ENCODE assay signal across 16 cellular contexts in the genomic region with DNA sequence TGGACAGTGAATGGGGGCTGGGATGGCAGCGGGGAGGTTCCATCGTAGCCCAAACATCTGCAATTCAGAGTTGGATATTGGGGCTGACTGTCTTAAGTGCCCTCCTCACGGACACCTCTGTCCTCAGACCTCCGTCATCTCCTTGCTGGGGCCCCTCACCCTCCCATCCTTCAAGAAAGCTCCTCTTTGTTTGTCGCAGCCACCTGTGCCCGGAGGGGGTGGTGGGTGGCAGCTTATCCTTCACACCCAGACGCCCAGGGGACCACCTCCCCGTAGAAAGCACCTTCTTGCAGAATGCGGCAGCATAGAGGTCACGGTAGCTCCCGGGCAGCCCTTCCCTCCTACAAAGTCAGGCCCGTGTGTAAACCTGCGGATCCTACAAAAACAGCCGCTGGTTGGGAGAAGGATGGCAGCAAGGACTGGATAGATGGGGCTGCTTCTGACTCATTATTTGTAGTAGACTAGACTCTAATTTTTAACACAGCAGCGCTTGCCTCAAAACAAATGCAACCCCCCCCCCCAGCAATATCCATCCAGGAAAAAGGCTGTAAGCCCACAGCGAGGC. TPM values are rescaled to one million over a fixed set of nuclear protein-coding genes. Genes with fewer than 3 reads are reported as not detected.
DNase-seq lines count a peak whose midpoint lies in the region; ATAC-seq, FAIRE-seq and TF ChIP-seq lines count a peak whose summit lies in the region.
"Had no signal": no experiment of that assay in that cellular context is flagged by ENCODE, and none has a peak within 500 bp of the region (broad histone marks: within the 10 kb centered on the region; RNA-seq: fewer than 3 reads in every experiment).

No MANE protein-coding gene starts in this region.

- BruUV-seq in HepG2 (replicated peaks; lab: Mats Ljungman, UMichigan): no TSS peak

- H3K36me3 ChIP-seq in HepG2 (replicated peaks in 1 of 2; ENCODE audit: control insufficient read depth in 1 of 2, insufficient read depth in 2 of 2, low read length in 2 of 2) (peaks cover 0 to 3% of the 10 kb centered on the region in 2 experiments; a peak in 1 of 5 replicates), right lobe of liver (no peaks in the 10 kb centered on the region)
- H3K36me3 ChIP-seq: thoracic aorta had no signal

- no peak for FAIRE-seq in HepG2 (lab: Jason Lieb, UNC)
- FAIRE-seq: islet of Langerhans had no signal

- no peak for ATAC-seq in HepG2
- ATAC-seq in right lobe of liver: no peak
- ATAC-seq in natural killer cell: no peak
- ATAC-seq in GM19455 (IDR thresholded peaks at IDR 0.05; ENCODE audit: unreplicated experiment): no peak

- H3K27ac Mint-ChIP-seq in activated T-helper 1 cell treated with anti-CD3 and anti-CD28 coated beads, Interleukin-12 subunit alpha, Interleukin-12 subunit beta, Interleukin-2, Interleukin-4 antibody, amounts not matched to agents 30 ng/mL and 10 ng/mL and 1 ng/mL, durations not matched to agents 14 hours and 24 hours and 36 hours: no peak overlapping the region
- H3K27ac Mint-ChIP-seq in natural killer cell (no peak overlapping the region), type B pancreatic cell (no peak overlapping the region)

- H2AFZ ChIP-seq in HepG2 (ENCODE audit: low read length): no peak overlapping the region

- H3K9me3 ChIP-seq in HepG2 (ENCODE audit: low read length) (peaks cover 15% of the 10 kb centered on the region; the same call in 1 of the 2 replicates), right lobe of liver (no peaks in the 10 kb centered on the region)
- H3K9me3 ChIP-seq: thoracic aorta had no signal

- peak overlapping the region; percentile 20 for H3K4me3 Mint-ChIP-seq in activated T-helper 1 cell treated with anti-CD3 and anti-CD28 coated beads, Interleukin-12 subunit alpha, Interleukin-12 subunit beta, Interleukin-2, Interleukin-4 antibody, amounts not matched to agents 30 ng/mL and 10 ng/mL and 1 ng/mL, durations not matched to agents 14 hours and 24 hours and 36 hours
- H3K4me3 Mint-ChIP-seq in natural killer cell (peak overlapping the region; percentile 77), type B pancreatic cell (peak overlapping the region; percentile 79)

- intact Hi-C loops in HepG2 (cut with micrococcal nuclease; ENCODE audit: unreplicated experiment): no loop called here
- intact Hi-C loops in right lobe of liver (cut with DNase I): no loop called here
- intact Hi-C loops in activated T-helper 1 cell treated with anti-CD3 and anti-CD28 coated beads, Interleukin-12 subunit alpha, Interleukin-12 subunit beta, Interleukin-2, Interleukin-4 antibody, amounts not matched to agents 30 ng/mL and 10 ng/mL and 1 ng/mL, durations not matched to agents 14 hours and 24 hours and 36 hours (cut with micrococcal nuclease): no loop called here
- intact Hi-C loops in natural killer cell (cut with micrococcal nuclease): no loop called here

- H3K4me2 ChIP-seq in HepG2 (ENCODE audit: low read depth, low read length): peak overlapping the region; percentile 66

- in situ Hi-C loops in HepG2 (cut with HindIII; ENCODE audit: extremely low pct_ligation_motif_present, low pct_unique_long_range_greater_than_20kb) (no loop called here), KBM-7 (cut with MboI; ENCODE audit: low pct_unique_long_range_greater_than_20kb, low sequenced_read_pairs) (no loop called here)

- TF ChIP-seq POLR2A in HepG2 (IDR thresholded peaks at IDR 0.05; ENCODE audit: insufficient read depth in 1 of 2, low read depth in 2 of 2, low read length in 2 of 2) (no peak), right lobe of liver (IDR thresholded peaks at IDR 0.05) (no peak)

- H3K27me3 ChIP-seq in HepG2 (ENCODE audit: control insufficient read depth in 1 of 2, insufficient read depth in 2 of 2, low read length in 2 of 2): no peaks in the 10 kb centered on the region; a peak in 1 of 5 replicates
- H3K27me3 ChIP-seq in right lobe of liver: peaks cover 0 to 14% of the 10 kb centered on the region in 2 donors

- H3K9me3 Mint-ChIP-seq in activated T-helper 1 cell treated with anti-CD3 and anti-CD28 coated beads, Interleukin-12 subunit alpha, Interleukin-12 subunit beta, Interleukin-2, Interleukin-4 antibody, amounts not matched to agents 30 ng/mL and 10 ng/mL and 1 ng/mL, durations not matched to agents 14 hours and 24 hours and 36 hours: peaks cover 5% of the 10 kb centered on the region
- H3K9me3 Mint-ChIP-seq in natural killer cell (no peaks in the 10 kb centered on the region), type B pancreatic cell (no peaks in the 10 kb centered on the region)

- 68% methylated on average over 14 of the region's 16 CpGs for WGBS in HepG2 (ENCODE audit: low lambda C conversion rate)
- WGBS in right lobe of liver (ENCODE audit: insufficient coverage, low coverage, low lambda C conversion rate, missing lambda C conversion rate): 49% methylated on average over 11 of the region's 16 CpGs

- CTCF ChIA-PET in HepG2 (lab: Yijun Ruan, JAX; ENCODE audit: low intra/inter-chr PET ratio, low total read pairs): no interaction called here

- H3K36me3 Mint-ChIP-seq in activated T-helper 1 cell treated with anti-CD3 and anti-CD28 coated beads, Interleukin-12 subunit alpha, Interleukin-12 subunit beta, Interleukin-2, Interleukin-4 antibody, amounts not matched to agents 30 ng/mL and 10 ng/mL and 1 ng/mL, durations not matched to agents 14 hours and 24 hours and 36 hours (ENCODE audit: low read depth): no peaks in the 10 kb centered on the region
- no peaks in the 10 kb centered on the region for H3K36me3 Mint-ChIP-seq in natural killer cell
- H3K36me3 Mint-ChIP-seq in type B pancreatic cell: no peaks in the 10 kb centered on the region

- TF ChIP-seq EP300 in HepG2 (IDR thresholded peaks at IDR 0.05; ENCODE audit: low read depth in 2 of 2, low read length in 2 of 2): no peak
- TF ChIP-seq EP300 in HepG2 (CRISPR knock-in tag; IDR thresholded peaks at IDR 0.05; ENCODE audit: borderline replicate concordance): no peak

- TF ChIP-seq RAD21 in HepG2 (CRISPR knock-in tag; IDR thresholded peaks at IDR 0.05): no peak

- peaks cover 11% of the 10 kb centered on the region for H3K27me3 Mint-ChIP-seq in activated T-helper 1 cell treated with anti-CD3 and anti-CD28 coated beads, Interleukin-12 subunit alpha, Interleukin-12 subunit beta, Interleukin-2, Interleukin-4 antibody, amounts not matched to agents 30 ng/mL and 10 ng/mL and 1 ng/mL, durations not matched to agents 14 hours and 24 hours and 36 hours (ENCODE audit: insufficient read depth)
- peaks cover 23 to 26% of the 10 kb centered on the region in 2 donors for H3K27me3 Mint-ChIP-seq in natural killer cell (ENCODE audit: low read depth in 2 of 2)
- peaks cover 50% of the 10 kb centered on the region for H3K27me3 Mint-ChIP-seq in type B pancreatic cell

- no peak for DNase-seq in HepG2 (ENCODE audit: low spot score)
- DNase-seq in right lobe of liver: no peak
- no peak for DNase-seq in activated T-helper 1 cell treated with anti-CD3 and anti-CD28 coated beads, Interleukin-12 subunit alpha, Interleukin-12 subunit beta, Interleukin-2, Interleukin-4 antibody, amounts not matched to agents 30 ng/mL and 10 ng/mL and 1 ng/mL, durations not matched to agents 14 hours and 24 hours and 36 hours (ENCODE audit: low spot score)
- no peak for DNase-seq in natural killer cell
- DNase-seq in type B pancreatic cell (ENCODE audit: extremely low spot score, unreplicated experiment): no peak
- no peak for DNase-seq in KBM-7
- DNase-seq in NCI-H2029 (lab: John Stamatoyannopoulos, UW): no peak
- DNase-seq: glutamatergic neuron, mammary epithelial cell, NCI-H187 treated with DMSO at 0.1 percent for 48 hours, NCI-H510A, occipital lobe, SHP77 had no signal

- H3K4me1 Mint-ChIP-seq in activated T-helper 1 cell treated with anti-CD3 and anti-CD28 coated beads, Interleukin-12 subunit alpha, Interleukin-12 subunit beta, Interleukin-2, Interleukin-4 antibody, amounts not matched to agents 30 ng/mL and 10 ng/mL and 1 ng/mL, durations not matched to agents 14 hours and 24 hours and 36 hours (ENCODE audit: low read depth): no peaks in the 10 kb centered on the region
- H3K4me1 Mint-ChIP-seq in natural killer cell: peaks cover 8 to 12% of the 10 kb centered on the region in 2 donors
- no peaks in the 10 kb centered on the region for H3K4me1 Mint-ChIP-seq in type B pancreatic cell (ENCODE audit: unreplicated experiment)

- POLR2A ChIA-PET in HepG2 (lab: Yijun Ruan, JAX): interaction anchor here (2.1 to 4.8 kb wide), 4 partner anchors 8 to 58 kb away, joined by 4 to 29 read pairs (median 16); no protein-coding TSS in a partner anchor

- H3K79me2 ChIP-seq in HepG2 (ENCODE audit: insufficient read depth, low read length): peaks cover 24% of the 10 kb centered on the region

- 0 out of 2 replicates have a peak overlapping the region, but pooled peaks have one; percentile 11 for H3K9ac ChIP-seq in HepG2 (ENCODE audit: insufficient read depth, low read depth, low read length)

- H3K27ac ChIP-seq in HepG2 (ENCODE audit: extremely low read length, insufficient read depth, low read length) (peak overlapping the region; percentile 87), right lobe of liver (no peak overlapping the region)
- H3K27ac ChIP-seq: thoracic aorta had no signal

- no peak for TF ChIP-seq CTCF in HepG2 (CRISPR knock-in tag; IDR thresholded peaks at IDR 0.05)
- TF ChIP-seq CTCF in right lobe of liver (IDR thresholded peaks at IDR 0.05): no peak
- TF ChIP-seq CTCF in natural killer cell (IDR thresholded peaks at IDR 0.05): no peak
- no peak for TF ChIP-seq CTCF in type B pancreatic cell (conservative IDR thresholded peaks at IDR 0.05)

- H3K4me1 ChIP-seq in HepG2 (ENCODE audit: insufficient read depth, low read length) (peaks cover 76% of the 10 kb centered on the region), right lobe of liver (peaks cover 0 to 5% (median 0%) of the 10 kb centered on the region in 4 donors)

- H4K20me1 ChIP-seq in HepG2 (ENCODE audit: insufficient read depth, low read length): no peaks in the 10 kb centered on the region

- H3K4me3 ChIP-seq in HepG2 (replicated peaks in 1 of 3; ENCODE audit: insufficient read depth in 1 of 3, low read depth in 2 of 3, low read length in 3 of 3) (no peak overlapping the region; a peak in 1 of 6 replicates), right lobe of liver (no peak overlapping the region)

RNA-seq across cellular contexts. Expression of gene PTPRN2, which starts 1.3 kb away (rescaled TPM):
- total RNA-seq in HepG2 (2016; rRNA removed; fragmentation: Illumina TruSeq; extraction: Trizol) (1.7 and 2.5 TPM in 2 replicates), right lobe of liver (under 1 TPM; 0.15 to 0.87 (median 0.67) TPM), natural killer cell (1 to 10 TPM; 1.3 to 2.5 (median 1.9) TPM), type B pancreatic cell (ENCODE audit: low replicate concordance) (15.4 and 16.2 TPM in 2 replicates)
- 0.88 and 1.4 TPM in 2 replicates for total RNA-seq in HepG2 (2016; cell fraction: cytosol; rRNA removed; fragmentation: Illumina TruSeq; extraction: Trizol; ENCODE audit: low read depth)
- total RNA-seq in HepG2 (2016; cell fraction: insoluble cytoplasmic fraction; rRNA removed; fragmentation: Illumina TruSeq; extraction: Trizol): 1.4 and 2.6 TPM in 2 replicates
- total RNA-seq in HepG2 (2016; cell fraction: membrane; rRNA removed; fragmentation: Illumina TruSeq; extraction: Trizol): 2.3 TPM in 2 replicates
- 3.7 and 5.0 TPM in 2 replicates for total RNA-seq in HepG2 (2016; cell fraction: nucleus; rRNA removed; fragmentation: Illumina TruSeq; extraction: Trizol)
- 24.2 and 50.0 TPM in 2 replicates for polyA plus RNA-seq in HepG2 (2011; rRNA removed)
- 42.2 and 59.6 TPM in 2 replicates for polyA plus RNA-seq in HepG2 (2011; cell fraction: cytosol; rRNA removed)
- polyA plus RNA-seq in HepG2 (2011; cell fraction: nucleus; rRNA removed): 73.6 and 81.5 TPM in 2 replicates
- 49.0 and 72.5 TPM in 2 replicates for polyA plus RNA-seq in HepG2 (2012)
- polyA plus RNA-seq in HepG2 (2016; cell fraction: cytosol; fragmentation: Illumina TruSeq; extraction: Trizol; ENCODE audit: low read depth): 0.94 and 1.3 TPM in 2 replicates
- polyA plus RNA-seq in HepG2 (2016; cell fraction: insoluble cytoplasmic fraction; fragmentation: Illumina TruSeq; extraction: Trizol; ENCODE audit: low read depth): 2.5 TPM in 2 replicates
- 1.7 and 2.2 TPM in 2 replicates for polyA plus RNA-seq in HepG2 (2016; cell fraction: membrane; fragmentation: Illumina TruSeq; extraction: Trizol; ENCODE audit: low read depth)
- polyA plus RNA-seq in HepG2 (2016; cell fraction: nucleus; fragmentation: Illumina TruSeq; extraction: Trizol; ENCODE audit: insufficient read depth, low read depth): 3.0 and 5.1 TPM in 2 replicates
- 35.1 TPM in 1 of 2 replicates, not detected in the other for polyA minus RNA-seq in HepG2 (2011; rRNA and poly(A)+ RNA removed; ENCODE audit: low replicate concordance)
- polyA minus RNA-seq in HepG2 (2011; cell fraction: cytosol; rRNA and poly(A)+ RNA removed): 18.6 and 43.5 TPM in 2 replicates
- 33.3 and 45.4 TPM in 2 replicates for polyA minus RNA-seq in HepG2 (2011; cell fraction: nucleus; rRNA and poly(A)+ RNA removed)
- 0.41 and 0.47 TPM in 2 replicates for total RNA-seq in activated T-helper 1 cell treated with anti-CD3 and anti-CD28 coated beads, Interleukin-12 subunit alpha, Interleukin-12 subunit beta, Interleukin-2, Interleukin-4 antibody, amounts not matched to agents 30 ng/mL and 10 ng/mL and 1 ng/mL, durations not matched to agents 14 hours and 24 hours and 36 hours
- polyA plus RNA-seq: mammary epithelial cell had no signal

Comparison
In these comparisons a context has a peak if more than half of its experiments do, and no peak if none do; other contexts are left out.
1. H3K4me3 Mint-ChIP-seq: peak in every context shown above with its lines; median percentile 79 in type B pancreatic cell; 77 in natural killer cell; 20 in activated T-helper 1 cell treated with anti-CD3 and anti-CD28 coated beads, Interleukin-12 subunit alpha, Interleukin-12 subunit beta, Interleukin-2, Interleukin-4 antibody, amounts not matched to agents 30 ng/mL and 10 ng/mL and 1 ng/mL, durations not matched to agents 14 hours and 24 hours and 36 hours.